18 cellular contexts compared by ENCODE assay signal in genomic region chr18:2921778-2922177, GRCh38.
"Had no signal": no experiment of that assay in that cellular context is flagged by ENCODE, and none has a peak within 500 bp of the region (broad histone marks: within the 10 kb centered on the region; RNA-seq: fewer than 3 reads in every experiment).

No MANE protein-coding gene starts in this region.

- H3K9me3 Mint-ChIP-seq: activated naive CD4-positive, alpha-beta T cell treated with anti-CD3 and anti-CD28 coated beads, Interleukin-2, amount 10 ng/mL, durations not matched to agents 7 days and 5 days; nephron progenitor cell; T-helper 1 cell treated with Interleukin-12 subunit alpha and Interleukin-12 subunit beta and Interleukin-4 antibody, amounts not matched to agents 30 μg/mL and 1 μg/mL, for 36 hours had no signal

- H3K4me3 ChIP-seq: body of pancreas, tibial artery, vagina had no signal

- H3K4me3 Mint-ChIP-seq: activated naive CD4-positive, alpha-beta T cell treated with anti-CD3 and anti-CD28 coated beads, Interleukin-2, amount 10 ng/mL, durations not matched to agents 7 days and 5 days; nephron progenitor cell; T-helper 1 cell treated with Interleukin-12 subunit alpha and Interleukin-12 subunit beta and Interleukin-4 antibody, amounts not matched to agents 30 μg/mL and 1 μg/mL, for 36 hours had no signal

- H3K9me3 ChIP-seq: body of pancreas, tibial artery, vagina had no signal

- H3K27ac ChIP-seq: body of pancreas, tibial artery, vagina, WERI-Rb-1 had no signal

- FAIRE-seq: endothelial cell of umbilical vein had no signal

- ATAC-seq: body of pancreas had no signal

- H3K27me3 Mint-ChIP-seq: activated naive CD4-positive, alpha-beta T cell treated with anti-CD3 and anti-CD28 coated beads, Interleukin-2, amount 10 ng/mL, durations not matched to agents 7 days and 5 days had no signal

- H3K27ac Mint-ChIP-seq: activated naive CD4-positive, alpha-beta T cell treated with anti-CD3 and anti-CD28 coated beads, Interleukin-2, amount 10 ng/mL, durations not matched to agents 7 days and 5 days; nephron progenitor cell had no signal

- H3K27me3 ChIP-seq: body of pancreas, tibial artery, vagina had no signal

- DNase-seq: activated CD4-positive, alpha-beta T cell treated with anti-CD3 and anti-CD28 coated beads for 4 hours; activated CD8-positive, alpha-beta memory T cell treated with anti-CD3 and anti-CD28 coated beads for 24 hours; activated naive CD4-positive, alpha-beta T cell treated with anti-CD3 and anti-CD28 coated beads, Interleukin-2, amount 10 ng/mL, durations not matched to agents 7 days and 5 days; amygdala; body of pancreas; central memory CD4-positive, alpha-beta T cell; cortex of kidney; effector CD4-positive, alpha-beta T cell; foreskin fibroblast; hypothalamus; nephron progenitor cell; stimulated activated CD4-positive, alpha-beta T cell treated with anti-CD3 and anti-CD28 coated beads, Interleukin-12 subunit alpha, Interleukin-12 subunit beta, amount 100 ng/mL, for 4 hours; stimulated activated CD4-positive, alpha-beta T cell treated with anti-CD3 and anti-CD28 coated beads, Interleukin-2, amount 100 ng/mL, for 24 hours; tibial artery; WERI-Rb-1 had no signal
